Comparison of ENCODE assay signal across 7 cellular contexts in genomic region chrX:17689971-17690409, GRCh38. TPM values are rescaled to one million over a fixed set of nuclear protein-coding genes. Genes with fewer than 3 reads are reported as not detected.
DNase-seq lines count a peak whose midpoint lies in the region; FAIRE-seq and TF ChIP-seq lines count a peak whose summit lies in the region.

No MANE protein-coding gene starts in this region.

- H3K36me3 ChIP-seq in GM23248 (ENCODE audit: low read depth) = no peaks in the 10 kb centered on the region
- H3K36me3 ChIP-seq in tibial artery = no peaks in the 10 kb centered on the region

- H3K27ac ChIP-seq in GM23248 (no peak overlapping the region), tibial artery (no peak overlapping the region)

- 13 to 17% methylated on average over 3 to 4 of the region's 4 CpGs for WGBS in GM23248 (ENCODE audit: low coverage in 1 of 2, low lambda C conversion rate in 2 of 2, missing lambda C conversion rate in 2 of 2), 2 experiments

- H3K79me2 ChIP-seq in GM23248 (ENCODE audit: insufficient read depth) = no peaks in the 10 kb centered on the region

- no peaks in the 10 kb centered on the region for H3K9me2 ChIP-seq in GM23248 (ENCODE audit: insufficient read depth)

- no peaks in the 10 kb centered on the region for H4K20me1 ChIP-seq in GM23248 (ENCODE audit: insufficient read depth)

- no peaks in the 10 kb centered on the region for H3K9me3 ChIP-seq in GM23248 (ENCODE audit: low read depth)
- no peaks in the 10 kb centered on the region for H3K9me3 ChIP-seq in tibial artery

- H3K9ac ChIP-seq in GM23248 = no peak overlapping the region

- H3K4me1 ChIP-seq in GM23248 (ENCODE audit: insufficient read depth) (peaks cover 4% of the 10 kb centered on the region; the same call in 1 of the 2 replicates), tibial artery (peaks cover 0 to 10% (median 2%) of the 10 kb centered on the region in 4 donors)

- H3K27me3 ChIP-seq in GM23248 (replicated peaks; ENCODE audit: insufficient read depth) (no peaks in the 10 kb centered on the region), tibial artery (no peaks in the 10 kb centered on the region)

- intact Hi-C loops in tibial artery (cut with DNase I; ENCODE audit: low total_unique reads) = loop anchor here (5.0 kb wide), 2 partner anchors 148 to 448 kb away; no protein-coding TSS in a partner anchor

- H3K4me2 ChIP-seq in GM23248 (ENCODE audit: unreplicated experiment) = no peak overlapping the region

- peak; percentile 54 to 74 for TF ChIP-seq CTCF in tibial artery (IDR thresholded peaks at IDR 0.05)

- FAIRE-seq in G401.6 (lab: Jason Lieb, UNC) = peak; percentile 3

- no peak overlapping the region for H2AFZ ChIP-seq in GM23248

- H3K4me3 ChIP-seq in GM23248 = no peak overlapping the region
- H3K4me3 ChIP-seq in tibial artery = no peak overlapping the region

- in situ Hi-C loops in GM23248 (cut with MboI) = loop anchor here (10.0 kb wide), 1 partner anchor 445 kb away; no protein-coding TSS in a partner anchor

- no peaks in the 10 kb centered on the region for H3F3A ChIP-seq in GM23248 (ENCODE audit: insufficient read depth)

- peak; percentile 66 for DNase-seq in GM23248
- peak; percentile 77 for DNase-seq in NCI-H1694 (lab: John Stamatoyannopoulos, UW)
- DNase-seq in T follicular helper cell (ENCODE audit: low read depth) = peak; percentile 18
- DNase-seq in dermis microvascular lymphatic vessel endothelial cell (ENCODE audit: low read depth in 2 of 2) = peak; percentile 54 to 66
- peak; percentile 68 to 81 for DNase-seq in lung microvascular endothelial cell (ENCODE audit: low read depth in 2 of 2)
- peak; percentile 41 to 63 for DNase-seq in tibial artery

RNA-seq across cellular contexts. Expression of gene SCML1, which starts 47.3 kb away (rescaled TPM):
- 6.6 and 7.5 TPM in 2 replicates for total RNA-seq in GM23248 (2014; rRNA removed; shearing (Covaris generic))
- 8.7 and 10.0 TPM in 2 replicates for polyA plus RNA-seq in GM23248 (2016; fragmentation: Nextera tagmentation; extraction: Ambion mirVana)
- total RNA-seq in dermis microvascular lymphatic vessel endothelial cell (4.7 and 6.7 TPM in 2 replicates), lung microvascular endothelial cell (4.1 and 5.2 TPM in 2 replicates)

Comparison
In these comparisons a context has a peak if more than half of its experiments do, and no peak if none do; other contexts are left out.
1. DNase-seq: peak in every context shown above with its lines; median percentile 77 in NCI-H1694; 74 in lung microvascular endothelial cell; 66 in GM23248; 60 in dermis microvascular lymphatic vessel endothelial cell; 52 in tibial artery; 18 in T follicular helper cell.